ENCODE assay signal across 8 cellular contexts in the genomic region with DNA sequence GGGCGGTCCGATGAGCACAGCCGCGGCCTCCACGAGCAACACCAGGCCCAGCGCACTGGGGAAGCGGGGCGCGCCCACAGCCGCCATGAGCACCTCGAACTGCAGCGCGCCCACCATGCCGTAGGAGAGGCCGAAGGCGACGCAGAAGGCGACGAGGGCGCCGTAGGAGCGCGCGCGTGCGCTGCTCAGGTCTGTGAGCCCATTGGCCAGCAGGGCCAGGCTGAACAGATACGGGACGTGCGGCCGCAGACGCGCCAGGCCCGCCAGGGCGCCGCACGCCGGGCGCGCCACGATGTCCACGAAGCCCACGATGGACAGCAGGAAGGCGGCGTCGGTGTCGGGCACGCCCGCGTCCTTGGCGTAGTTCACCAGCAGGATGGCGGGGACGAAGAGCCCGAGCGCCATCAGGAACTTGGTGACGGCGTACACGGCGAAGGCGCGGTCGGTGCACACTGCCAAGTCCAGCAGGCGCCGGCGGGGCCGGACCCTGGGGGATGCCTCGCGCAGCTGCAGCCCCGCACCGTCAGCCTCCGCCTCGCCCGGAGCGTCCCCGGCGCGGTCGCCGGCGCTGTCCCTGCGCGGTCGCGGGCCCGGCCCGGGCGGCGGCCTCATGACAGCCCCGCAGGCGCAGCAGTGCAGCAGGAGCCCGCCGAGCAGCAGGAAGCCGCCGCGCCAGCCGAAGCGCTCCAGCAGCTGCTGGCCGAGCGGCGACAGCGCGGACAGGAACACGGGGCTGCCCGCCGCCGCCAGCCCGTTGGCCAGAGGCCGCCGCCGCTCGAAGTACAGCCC. TPM values are rescaled to one million over a fixed set of nuclear protein-coding genes. Genes with fewer than 3 reads are reported as not detected.
DNase-seq lines count a peak whose midpoint lies in the region; ATAC-seq, FAIRE-seq and TF ChIP-seq lines count a peak whose summit lies in the region.

No MANE protein-coding gene starts in this region.

- dilution Hi-C loops in keratinocyte (cut with MboI; ENCODE audit: extremely low pct_ligation_motif_present, low sequenced_read_pairs), result no loop called here

- no peak overlapping the region for H3K9ac ChIP-seq in keratinocyte (ENCODE audit: control insufficient read depth, extremely low read depth, insufficient read depth, low read length)
- H3K9ac ChIP-seq in subcutaneous abdominal adipose tissue (ENCODE audit: low read length in 5 of 5), result no peak overlapping the region

- peaks cover 0 to 4% (median 0%) of the 10 kb centered on the region in 4 donors for H3K4me1 Mint-ChIP-seq in CD4-positive, alpha-beta memory T cell

- H3K27me3 ChIP-seq in bronchial epithelial cell (ENCODE audit: control insufficient read depth, insufficient read depth, low read length) (peaks cover 8% of the 10 kb centered on the region), keratinocyte (ENCODE audit: control insufficient read depth, extremely low read depth, insufficient read depth, low read length) (peaks cover 29% of the 10 kb centered on the region), subcutaneous abdominal adipose tissue (ENCODE audit: control insufficient read depth in 5 of 5, insufficient read depth in 4 of 5, low read length in 5 of 5) (peaks cover 9 to 18% (median 14%) of the 10 kb centered on the region in 5 donors)
- peaks cover 14% of the 10 kb centered on the region for H3K27me3 ChIP-seq in CD4-positive, alpha-beta memory T cell (ENCODE audit: insufficient read depth, low read length)

- no peaks in the 10 kb centered on the region for H3K36me3 ChIP-seq in bronchial epithelial cell (ENCODE audit: control insufficient read depth, insufficient read depth, low read length)
- no peaks in the 10 kb centered on the region for H3K36me3 ChIP-seq in keratinocyte (ENCODE audit: control insufficient read depth in 2 of 2, extremely low read depth in 1 of 2, insufficient read depth in 2 of 2, low read length in 2 of 2)
- H3K36me3 ChIP-seq in subcutaneous abdominal adipose tissue (ENCODE audit: control insufficient read depth in 5 of 5, insufficient read depth in 5 of 5, low read length in 5 of 5), result peaks cover 0 to 16% (median 6%) of the 10 kb centered on the region in 5 donors
- no peaks in the 10 kb centered on the region for H3K36me3 ChIP-seq in CD4-positive, alpha-beta memory T cell (ENCODE audit: insufficient read depth, low read length)

- H3K36me3 Mint-ChIP-seq in CD4-positive, alpha-beta memory T cell, result peaks cover 3 to 5% of the 10 kb centered on the region in 2 donors

- H3K27ac Mint-ChIP-seq in CD4-positive, alpha-beta memory T cell, result no peak overlapping the region

- no peak for FAIRE-seq in bronchial epithelial cell (lab: Jason Lieb, UNC)
- no peak for FAIRE-seq in keratinocyte (lab: Jason Lieb, UNC)

- peaks cover 6 to 22% of the 10 kb centered on the region in 2 donors for H3K27me3 Mint-ChIP-seq in CD4-positive, alpha-beta memory T cell

- H3K4me1 ChIP-seq in keratinocyte (ENCODE audit: control insufficient read depth, extremely low read depth, insufficient read depth, low read length), result no peaks in the 10 kb centered on the region
- H3K4me1 ChIP-seq in subcutaneous abdominal adipose tissue (ENCODE audit: control insufficient read depth in 5 of 5, insufficient read depth in 5 of 5, low read length in 5 of 5), result peaks cover 0 to 21% (median 20%) of the 10 kb centered on the region in 5 donors
- H3K4me1 ChIP-seq in CD4-positive, alpha-beta memory T cell (ENCODE audit: insufficient read depth, low read length), result peaks cover 14% of the 10 kb centered on the region

- peak overlapping the region; percentile 79 for H2AFZ ChIP-seq in keratinocyte (ENCODE audit: control insufficient read depth, low read length)

- POLR2A ChIA-PET in CD4-positive, alpha-beta memory T cell (lab: Charles Lee; ENCODE audit: partially characterized antibody), result no interaction called here

- TF ChIP-seq CTCF in bronchial epithelial cell (IDR thresholded peaks at IDR 0.05; ENCODE audit: insufficient read depth, low read length, severe bottlenecking) (no peak), keratinocyte (optimal IDR thresholded peaks at IDR 0.05 in 1 of 3, IDR thresholded peaks at IDR 0.05 in 1 of 3, conservative IDR thresholded peaks at IDR 0.05 in 1 of 3; ENCODE audit: extremely low read depth in 1 of 3, insufficient read depth in 2 of 3, low read length in 3 of 3) (no peak)

- peak; percentile 48 for DNase-seq in NCI-H146 (lab: John Stamatoyannopoulos, UW)
- DNase-seq in NCI-H146 treated with DMSO at 0.1 percent for 48 hours (lab: John Stamatoyannopoulos, UW; ENCODE audit: unreplicated experiment), result no peak
- no peak for DNase-seq in bronchial epithelial cell (ENCODE audit: low read depth)
- DNase-seq in keratinocyte (ENCODE audit: low read depth, low spot score), result no peak
- no peak for DNase-seq in CD4-positive, alpha-beta memory T cell

- H3K4me3 ChIP-seq in bronchial epithelial cell (ENCODE audit: low read depth, low read length) (peak overlapping the region; percentile 38), keratinocyte (ENCODE audit: control insufficient read depth in 2 of 3, extremely low read depth in 1 of 3, insufficient read depth in 2 of 3, low read depth in 1 of 3, low read length in 3 of 3) (peak overlapping the region in 2 of 3 experiments; percentile 21 to 27), subcutaneous abdominal adipose tissue (ENCODE audit: low read depth in 1 of 5, low read length in 5 of 5) (peak overlapping the region in 4 of 5 donors; percentile 48 to 65 (median 57))
- H3K4me3 ChIP-seq in CD4-positive, alpha-beta memory T cell (ENCODE audit: low read length in 2 of 2), result no peak overlapping the region

- H3K4me2 ChIP-seq in keratinocyte (ENCODE audit: control insufficient read depth, extremely low read depth, insufficient read depth, low read depth, low read length), result peak overlapping the region; percentile 73

- H3K4me3 Mint-ChIP-seq in CD4-positive, alpha-beta memory T cell, result peak overlapping the region in 1 of 8 donors; percentile 6

- H3K9me1 ChIP-seq in keratinocyte (ENCODE audit: control insufficient read depth, extremely low read depth, insufficient read depth, low read length), result no peaks in the 10 kb centered on the region

- CTCF ChIA-PET in CD4-positive, alpha-beta memory T cell (lab: Charles Lee; ENCODE audit: partially characterized antibody), result no interaction called here

- intact Hi-C loops in CD4-positive, alpha-beta memory T cell (cut with micrococcal nuclease), result no loop called here

- no peaks in the 10 kb centered on the region for H3K79me2 ChIP-seq in keratinocyte (ENCODE audit: control insufficient read depth, insufficient read depth, low read length)

- ATAC-seq in HG03378 (IDR thresholded peaks at IDR 0.05; ENCODE audit: unreplicated experiment) (no peak), HG03196 (IDR thresholded peaks at IDR 0.05; ENCODE audit: unreplicated experiment) (no peak)

- H3K9me3 ChIP-seq in keratinocyte (ENCODE audit: control insufficient read depth, low read depth, low read length), result no peaks in the 10 kb centered on the region
- no peaks in the 10 kb centered on the region for H3K9me3 ChIP-seq in subcutaneous abdominal adipose tissue (ENCODE audit: control insufficient read depth in 5 of 5, low read length in 5 of 5)
- H3K9me3 ChIP-seq in CD4-positive, alpha-beta memory T cell (ENCODE audit: control insufficient read depth in 1 of 2, low read length in 2 of 2), result no peaks in the 10 kb centered on the region

- no peaks in the 10 kb centered on the region for H4K20me1 ChIP-seq in keratinocyte (ENCODE audit: control insufficient read depth, extremely low read depth, insufficient read depth, low read length)

- H3K9me3 Mint-ChIP-seq in CD4-positive, alpha-beta memory T cell, result no peaks in the 10 kb centered on the region

- H3K27ac ChIP-seq in keratinocyte (ENCODE audit: control insufficient read depth, insufficient read depth, low read length) (no peak overlapping the region), subcutaneous abdominal adipose tissue (ENCODE audit: low read depth, low read length) (no peak overlapping the region)
- no peak overlapping the region for H3K27ac ChIP-seq in CD4-positive, alpha-beta memory T cell (ENCODE audit: low read depth, low read length)

RNA-seq across cellular contexts. Expression of a gene that starts 2.9 kb away (rescaled TPM):
- 0.26 TPM in 1 of 2 replicates, not detected in the other for total RNA-seq in bronchial epithelial cell
- polyA plus RNA-seq in keratinocyte, result not detected in 3 replicates
- polyA plus RNA-seq in keratinocyte (2011; ENCODE audit: low read depth), result not detected
- polyA plus RNA-seq in keratinocyte (2011; cell fraction: cytosol; rRNA removed), result not detected in 2 replicates
- polyA plus RNA-seq in keratinocyte (2011; cell fraction: nucleus; rRNA removed), result not detected in 2 replicates
- 0.59 TPM in 1 of 2 replicates, not detected in the other for polyA plus RNA-seq in keratinocyte (2012; ENCODE audit: low replicate concordance)
- polyA minus RNA-seq in keratinocyte, result not detected in 3 replicates
- not detected for polyA minus RNA-seq in keratinocyte (2011; cell fraction: cytosol; rRNA and poly(A)+ RNA removed)
- polyA minus RNA-seq in keratinocyte (2011; cell fraction: nucleus; rRNA and poly(A)+ RNA removed), result not detected in 2 replicates
- total RNA-seq in CD4-positive, alpha-beta memory T cell, result not detected
- not detected for polyA plus RNA-seq in CD4-positive, alpha-beta memory T cell

RNA-seq across cellular contexts. Expression of a gene that starts 23.8 kb away (rescaled TPM):
- total RNA-seq in bronchial epithelial cell, result 27.9 and 31.6 TPM in 2 replicates
- 26.8 to 33.0 TPM (median 28.8 TPM) in 3 replicates for polyA plus RNA-seq in keratinocyte
- 19.1 TPM for polyA plus RNA-seq in keratinocyte (2011; ENCODE audit: low read depth)
- 20.1 and 26.9 TPM in 2 replicates for polyA plus RNA-seq in keratinocyte (2011; cell fraction: cytosol; rRNA removed)
- 55.5 and 68.0 TPM in 2 replicates for polyA plus RNA-seq in keratinocyte (2011; cell fraction: nucleus; rRNA removed)
- 12.1 and 20.9 TPM in 2 replicates for polyA plus RNA-seq in keratinocyte (2012; ENCODE audit: low replicate concordance)
- polyA minus RNA-seq in keratinocyte, result 28.4 to 38.8 TPM (median 31.8 TPM) in 3 replicates
- 14.6 TPM for polyA minus RNA-seq in keratinocyte (2011; cell fraction: cytosol; rRNA and poly(A)+ RNA removed)
- polyA minus RNA-seq in keratinocyte (2011; cell fraction: nucleus; rRNA and poly(A)+ RNA removed), result 15.1 and 23.4 TPM in 2 replicates
- total RNA-seq in CD4-positive, alpha-beta memory T cell, result 10 to 100 TPM; 25.5 to 28.0 TPM
- polyA plus RNA-seq in CD4-positive, alpha-beta memory T cell, result 10 to 100 TPM in 1 of 2 donors, 1 to 10 TPM in 1; 6.5 to 10.2 TPM

RNA-seq across cellular contexts. Expression of a gene that starts 29.4 kb away (rescaled TPM):
- 0.26 and 0.38 TPM in 2 replicates for total RNA-seq in bronchial epithelial cell
- 2.3 to 4.8 TPM (median 3.2 TPM) in 3 replicates for polyA plus RNA-seq in keratinocyte
- polyA plus RNA-seq in keratinocyte (2011; ENCODE audit: low read depth), result 2.0 TPM
- polyA plus RNA-seq in keratinocyte (2011; cell fraction: cytosol; rRNA removed), result 2.5 and 7.8 TPM in 2 replicates
- polyA plus RNA-seq in keratinocyte (2011; cell fraction: nucleus; rRNA removed), result 2.3 and 3.2 TPM in 2 replicates
- 3.1 and 4.9 TPM in 2 replicates for polyA plus RNA-seq in keratinocyte (2012; ENCODE audit: low replicate concordance)
- 1.5 to 2.7 TPM (median 2.0 TPM) in 3 replicates for polyA minus RNA-seq in keratinocyte
- polyA minus RNA-seq in keratinocyte (2011; cell fraction: cytosol; rRNA and poly(A)+ RNA removed), result 9.8 TPM
- 2.2 TPM in 1 of 2 replicates, not detected in the other for polyA minus RNA-seq in keratinocyte (2011; cell fraction: nucleus; rRNA and poly(A)+ RNA removed)
- 1 to 10 TPM; 3.6 to 3.7 TPM for total RNA-seq in CD4-positive, alpha-beta memory T cell
- not detected for polyA plus RNA-seq in CD4-positive, alpha-beta memory T cell

Comparison
In these comparisons a context has a peak if more than half of its experiments do, and no peak if none do; other contexts are left out.
1. H3K4me3 ChIP-seq: peak in bronchial epithelial cell (single experiment), keratinocyte (2 of 3) and subcutaneous abdominal adipose tissue (4 of 5); none in CD4-positive, alpha-beta memory T cell (0 of 2).